Comparison of ENCODE assay signal across 13 cellular contexts in the genomic region with DNA sequence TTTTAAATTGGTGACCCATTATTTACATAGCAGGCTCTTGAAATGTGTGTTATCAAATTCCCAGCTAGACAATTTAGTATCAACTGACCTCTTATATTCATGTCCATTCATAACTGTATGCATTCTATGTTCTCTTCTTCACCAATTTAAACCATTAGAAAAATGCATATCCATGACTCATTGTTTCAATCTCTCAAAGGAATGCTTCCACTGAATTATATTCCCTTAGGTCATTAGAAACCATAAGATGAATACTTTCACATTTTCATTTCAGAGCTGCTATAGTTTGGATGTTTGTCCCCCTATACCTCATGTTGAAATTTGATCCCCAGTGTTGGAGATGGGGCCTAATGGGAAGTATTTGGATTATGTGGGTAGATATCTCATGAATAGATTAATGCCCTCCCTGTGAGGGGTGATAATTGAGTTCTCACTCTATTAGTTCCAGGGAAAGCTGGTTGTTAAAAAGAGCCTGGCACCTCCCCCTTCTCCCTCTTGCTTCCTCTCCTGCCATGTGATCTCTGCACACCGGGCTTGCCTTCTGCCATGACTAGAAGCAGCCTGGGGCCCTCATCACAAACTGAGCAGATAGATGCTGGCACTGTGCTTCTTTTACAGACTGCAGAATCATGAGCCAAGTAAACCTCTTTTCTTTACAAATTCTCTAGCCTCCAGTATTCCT. TPM values are rescaled to one million over a fixed set of nuclear protein-coding genes. Genes with fewer than 3 reads are reported as not detected.
A peak's percentile ranks its signal among the peaks of the same experiment; 100 is the strongest.
DNase-seq lines count a peak whose midpoint lies in the region; ATAC-seq and TF ChIP-seq lines count a peak whose summit lies in the region.
"Had no signal": no experiment of that assay in that cellular context is flagged by ENCODE, and none has a peak within 500 bp of the region (broad histone marks: within the 10 kb centered on the region; RNA-seq: fewer than 3 reads in every experiment).

No MANE protein-coding gene starts in this region.

- DNase-seq in NCI-H2171 treated with DMSO at 0.1 percent for 48 hours (lab: John Stamatoyannopoulos, UW) (peak; percentile 18), NCI-H2171 (lab: John Stamatoyannopoulos, UW) (no peak), SK-N-MC (ENCODE audit: low read depth, low spot score) (no peak), epithelial cell of esophagus (ENCODE audit: low read depth) (peak; percentile 35), posterior vena cava (ENCODE audit: low spot score) (no peak)
- no peak for DNase-seq in stimulated activated effector memory CD8-positive, alpha-beta T cell treated with anti-CD3 and anti-CD28 coated beads, Interleukin-12 subunit alpha, Interleukin-12 subunit beta, amount 100 ng/mL, for 72 hours (ENCODE audit: low spot score in 2 of 2)
- DNase-seq in stimulated activated naive B cell treated with anti-CD40 and anti-IgM and Interleukin-4, amounts not matched to agents 10 μg/mL and 1 μg/mL and 100 μg/mL, for 72 hours, result no peak
- DNase-seq: ACHN; activated CD4-positive, alpha-beta T cell treated with anti-CD3 and anti-CD28 coated beads for 48 hours; NCI-H1694 treated with DMSO at 0.1 percent for 48 hours had no signal

- no peaks in the 10 kb centered on the region for H3K9me3 Mint-ChIP-seq in stimulated activated effector memory CD8-positive, alpha-beta T cell treated with anti-CD3 and anti-CD28 coated beads, Interleukin-12 subunit alpha, Interleukin-12 subunit beta, amount 100 ng/mL, for 72 hours
- no peaks in the 10 kb centered on the region for H3K9me3 Mint-ChIP-seq in stimulated activated naive B cell treated with anti-CD40 and anti-IgM and Interleukin-4, amounts not matched to agents 10 μg/mL and 1 μg/mL and 100 μg/mL, for 72 hours
- H3K9me3 Mint-ChIP-seq: activated T-helper 1 cell treated with anti-CD3 and anti-CD28 coated beads, Interleukin-12 subunit alpha, Interleukin-12 subunit beta, Interleukin-2, Interleukin-4 antibody, amounts not matched to agents 30 ng/mL and 10 ng/mL and 1 ng/mL, durations not matched to agents 14 hours and 24 hours and 36 hours had no signal

- H3K36me3 Mint-ChIP-seq in stimulated activated effector memory CD8-positive, alpha-beta T cell treated with anti-CD3 and anti-CD28 coated beads, Interleukin-12 subunit alpha, Interleukin-12 subunit beta, amount 100 ng/mL, for 72 hours, result peaks cover 90% of the 10 kb centered on the region
- H3K36me3 Mint-ChIP-seq in stimulated activated naive B cell treated with anti-CD40 and anti-IgM and Interleukin-4, amounts not matched to agents 10 μg/mL and 1 μg/mL and 100 μg/mL, for 72 hours, result peaks cover 24 to 34% of the 10 kb centered on the region in 2 donors

- H3K4me3 ChIP-seq in SK-N-MC, result peak overlapping the region; percentile 20; the same call in 1 of the 2 replicates
- H3K4me3 ChIP-seq in epithelial cell of esophagus (ENCODE audit: low read length), result no peak overlapping the region

- ATAC-seq in stimulated activated effector memory CD8-positive, alpha-beta T cell treated with anti-CD3 and anti-CD28 coated beads, Interleukin-12 subunit alpha, Interleukin-12 subunit beta, amount 100 ng/mL, for 72 hours, result no peak
- no peak for ATAC-seq in stimulated activated naive B cell treated with anti-CD40 and anti-IgM and Interleukin-4, amounts not matched to agents 10 μg/mL and 1 μg/mL and 100 μg/mL, for 72 hours (replicated peaks)
- ATAC-seq in GM18858 (IDR thresholded peaks at IDR 0.05; ENCODE audit: unreplicated experiment), result no peak

- H3K9me3 ChIP-seq in SK-N-MC (ENCODE audit: low read depth, low read length), result no peaks in the 10 kb centered on the region

- no peak overlapping the region for H3K4me3 Mint-ChIP-seq in stimulated activated effector memory CD8-positive, alpha-beta T cell treated with anti-CD3 and anti-CD28 coated beads, Interleukin-12 subunit alpha, Interleukin-12 subunit beta, amount 100 ng/mL, for 72 hours
- H3K4me3 Mint-ChIP-seq in stimulated activated naive B cell treated with anti-CD40 and anti-IgM and Interleukin-4, amounts not matched to agents 10 μg/mL and 1 μg/mL and 100 μg/mL, for 72 hours, result no peak overlapping the region
- H3K4me3 Mint-ChIP-seq: activated T-helper 1 cell treated with anti-CD3 and anti-CD28 coated beads, Interleukin-12 subunit alpha, Interleukin-12 subunit beta, Interleukin-2, Interleukin-4 antibody, amounts not matched to agents 30 ng/mL and 10 ng/mL and 1 ng/mL, durations not matched to agents 14 hours and 24 hours and 36 hours had no signal

- TF ChIP-seq CTCF in epithelial cell of esophagus (IDR thresholded peaks at IDR 0.05; ENCODE audit: insufficient read depth, low read depth, low read length, missing control alignments), result no peak

- peaks cover 86% of the 10 kb centered on the region for H3K36me3 ChIP-seq in SK-N-MC (ENCODE audit: insufficient read depth, low read length)

- H3K4me1 Mint-ChIP-seq in stimulated activated effector memory CD8-positive, alpha-beta T cell treated with anti-CD3 and anti-CD28 coated beads, Interleukin-12 subunit alpha, Interleukin-12 subunit beta, amount 100 ng/mL, for 72 hours, result no peaks in the 10 kb centered on the region
- peaks cover 0 to 6% of the 10 kb centered on the region in 2 donors for H3K4me1 Mint-ChIP-seq in stimulated activated naive B cell treated with anti-CD40 and anti-IgM and Interleukin-4, amounts not matched to agents 10 μg/mL and 1 μg/mL and 100 μg/mL, for 72 hours

- no peaks in the 10 kb centered on the region for H3K27me3 Mint-ChIP-seq in stimulated activated naive B cell treated with anti-CD40 and anti-IgM and Interleukin-4, amounts not matched to agents 10 μg/mL and 1 μg/mL and 100 μg/mL, for 72 hours

- H3K27ac Mint-ChIP-seq in stimulated activated effector memory CD8-positive, alpha-beta T cell treated with anti-CD3 and anti-CD28 coated beads, Interleukin-12 subunit alpha, Interleukin-12 subunit beta, amount 100 ng/mL, for 72 hours, result peak overlapping the region; percentile 41
- no peak overlapping the region for H3K27ac Mint-ChIP-seq in stimulated activated naive B cell treated with anti-CD40 and anti-IgM and Interleukin-4, amounts not matched to agents 10 μg/mL and 1 μg/mL and 100 μg/mL, for 72 hours
- H3K27ac Mint-ChIP-seq: activated T-helper 1 cell treated with anti-CD3 and anti-CD28 coated beads, Interleukin-12 subunit alpha, Interleukin-12 subunit beta, Interleukin-2, Interleukin-4 antibody, amounts not matched to agents 30 ng/mL and 10 ng/mL and 1 ng/mL, durations not matched to agents 14 hours and 24 hours and 36 hours had no signal

- H3K27ac ChIP-seq in SK-N-MC, result peak overlapping the region; percentile 73
- H3K27ac ChIP-seq: parathyroid adenoma had no signal

- intact Hi-C loops in posterior vena cava (cut with DNase I), result no loop called here

- no peak overlapping the region for H3K9ac ChIP-seq in SK-N-MC (ENCODE audit: insufficient read length)
- H3K9ac ChIP-seq: parathyroid adenoma had no signal

RNA-seq across cellular contexts. Expression of gene THUMPD2, which starts 35.7 kb away (rescaled TPM):
- total RNA-seq in posterior vena cava, result 10 to 100 TPM in 1 of 2 donors, 1 to 10 TPM in 1; 9.9 to 10.3 TPM

Comparison
In these comparisons a context has a peak if more than half of its experiments do, and no peak if none do; other contexts are left out.
1. DNase-seq: peak in NCI-H2171 treated with DMSO at 0.1 percent for 48 hours (single experiment) and epithelial cell of esophagus (single experiment); none in NCI-H2171 (single experiment), SK-N-MC (single experiment), stimulated activated effector memory CD8-positive, alpha-beta T cell treated with anti-CD3 and anti-CD28 coated beads, Interleukin-12 subunit alpha, Interleukin-12 subunit beta, amount 100 ng/mL, for 72 hours (0 of 2), posterior vena cava (single experiment) and stimulated activated naive B cell treated with anti-CD40 and anti-IgM and Interleukin-4, amounts not matched to agents 10 μg/mL and 1 μg/mL and 100 μg/mL, for 72 hours (single experiment).